Comparison of ENCODE assay signal across 8 cellular contexts in genomic region chr20:45294003-45294368, GRCh38. TPM values are rescaled to one million over a fixed set of nuclear protein-coding genes. Genes with fewer than 3 reads are reported as not detected.
DNase-seq lines count a peak whose midpoint lies in the region; ATAC-seq and TF ChIP-seq lines count a peak whose summit lies in the region.

No MANE protein-coding gene starts in this region.

- H3K9me3 Mint-ChIP-seq in T-helper 2 cell treated with Interferon-gamma antibody and Interleukin-4, amounts not matched to agents 5 μg/mL and 100 μg/mL, for 36 hours = no peaks in the 10 kb centered on the region
- no peaks in the 10 kb centered on the region for H3K9me3 Mint-ChIP-seq in stimulated activated effector memory CD8-positive, alpha-beta T cell treated with anti-CD3 and anti-CD28 coated beads, Interleukin-12 subunit alpha, Interleukin-12 subunit beta, amount 100 ng/mL, for 72 hours

- DNase-seq in T-helper 2 cell treated with Interferon-gamma antibody and Interleukin-4, amounts not matched to agents 5 μg/mL and 100 μg/mL, for 36 hours (ENCODE audit: low spot score) = no peak
- DNase-seq in T-helper 2 cell = no peak
- DNase-seq in T-helper 17 cell = no peak
- DNase-seq in fibroblast of the aortic adventitia (ENCODE audit: low read depth) = no peak
- no peak for DNase-seq in stimulated activated effector memory CD8-positive, alpha-beta T cell treated with anti-CD3 and anti-CD28 coated beads, Interleukin-12 subunit alpha, Interleukin-12 subunit beta, amount 100 ng/mL, for 72 hours (ENCODE audit: low spot score in 2 of 2)
- DNase-seq in NCI-H510A (lab: John Stamatoyannopoulos, UW) = no peak

- TF ChIP-seq CTCF in fibroblast of the aortic adventitia (IDR thresholded peaks at IDR 0.05; ENCODE audit: insufficient read depth, low read length) = no peak

- H3K4me3 ChIP-seq in fibroblast of the aortic adventitia (ENCODE audit: low read depth, low read length) = peak overlapping the region; percentile 66

- ATAC-seq in T-helper 17 cell (no peak), HG02642 (IDR thresholded peaks at IDR 0.05; ENCODE audit: poor library complexity, unreplicated experiment) (no peak), HG02678 (IDR thresholded peaks at IDR 0.05; ENCODE audit: unreplicated experiment) (no peak)
- ATAC-seq in stimulated activated effector memory CD8-positive, alpha-beta T cell treated with anti-CD3 and anti-CD28 coated beads, Interleukin-12 subunit alpha, Interleukin-12 subunit beta, amount 100 ng/mL, for 72 hours = peak; percentile 2

- H3K9me3 ChIP-seq in T-helper 17 cell (ENCODE audit: control insufficient read depth, low read length, poor library complexity, severe bottlenecking) = no peaks in the 10 kb centered on the region

- H3K4me3 Mint-ChIP-seq in T-helper 2 cell treated with Interferon-gamma antibody and Interleukin-4, amounts not matched to agents 5 μg/mL and 100 μg/mL, for 36 hours = peak overlapping the region; percentile 59
- peak overlapping the region; percentile 79 for H3K4me3 Mint-ChIP-seq in T-helper 17 cell
- peak overlapping the region; percentile 72 for H3K4me3 Mint-ChIP-seq in stimulated activated effector memory CD8-positive, alpha-beta T cell treated with anti-CD3 and anti-CD28 coated beads, Interleukin-12 subunit alpha, Interleukin-12 subunit beta, amount 100 ng/mL, for 72 hours

- peaks cover 34% of the 10 kb centered on the region for H3K27me3 Mint-ChIP-seq in T-helper 2 cell treated with Interferon-gamma antibody and Interleukin-4, amounts not matched to agents 5 μg/mL and 100 μg/mL, for 36 hours (ENCODE audit: low read depth)
- peaks cover 45% of the 10 kb centered on the region for H3K27me3 Mint-ChIP-seq in T-helper 17 cell

- H3K27ac Mint-ChIP-seq in T-helper 2 cell treated with Interferon-gamma antibody and Interleukin-4, amounts not matched to agents 5 μg/mL and 100 μg/mL, for 36 hours = no peak overlapping the region
- H3K27ac Mint-ChIP-seq in T-helper 17 cell = no peak overlapping the region
- peak overlapping the region; percentile 43 for H3K27ac Mint-ChIP-seq in stimulated activated effector memory CD8-positive, alpha-beta T cell treated with anti-CD3 and anti-CD28 coated beads, Interleukin-12 subunit alpha, Interleukin-12 subunit beta, amount 100 ng/mL, for 72 hours

- peaks cover 6% of the 10 kb centered on the region for H3K4me1 Mint-ChIP-seq in T-helper 2 cell treated with Interferon-gamma antibody and Interleukin-4, amounts not matched to agents 5 μg/mL and 100 μg/mL, for 36 hours (ENCODE audit: low read depth)
- H3K4me1 Mint-ChIP-seq in T-helper 17 cell = peaks cover 12% of the 10 kb centered on the region
- H3K4me1 Mint-ChIP-seq in stimulated activated effector memory CD8-positive, alpha-beta T cell treated with anti-CD3 and anti-CD28 coated beads, Interleukin-12 subunit alpha, Interleukin-12 subunit beta, amount 100 ng/mL, for 72 hours = peaks cover 18% of the 10 kb centered on the region

- no peaks in the 10 kb centered on the region for H3K36me3 Mint-ChIP-seq in T-helper 2 cell treated with Interferon-gamma antibody and Interleukin-4, amounts not matched to agents 5 μg/mL and 100 μg/mL, for 36 hours (ENCODE audit: low read depth)
- peaks cover 3% of the 10 kb centered on the region for H3K36me3 Mint-ChIP-seq in T-helper 17 cell (ENCODE audit: low read depth)
- no peaks in the 10 kb centered on the region for H3K36me3 Mint-ChIP-seq in stimulated activated effector memory CD8-positive, alpha-beta T cell treated with anti-CD3 and anti-CD28 coated beads, Interleukin-12 subunit alpha, Interleukin-12 subunit beta, amount 100 ng/mL, for 72 hours

RNA-seq across cellular contexts. Expression of gene RBPJL, which starts 12.7 kb away (rescaled TPM):
- total RNA-seq in T-helper 17 cell (not detected), fibroblast of the aortic adventitia (ENCODE audit: low replicate concordance) (not detected in 2 replicates)

RNA-seq across cellular contexts. Expression of gene MATN4, which starts 14.1 kb away (rescaled TPM):
- total RNA-seq in T-helper 17 cell (not detected), fibroblast of the aortic adventitia (ENCODE audit: low replicate concordance) (not detected in 2 replicates)

RNA-seq across cellular contexts. Expression of gene SLPI, which starts 39.6 kb away (rescaled TPM):
- not detected for total RNA-seq in T-helper 17 cell
- total RNA-seq in fibroblast of the aortic adventitia (ENCODE audit: low replicate concordance) = 0.63 and 12.9 TPM in 2 replicates

RNA-seq across cellular contexts. Expression of gene SDC4, which starts 54.2 kb away (rescaled TPM):
- total RNA-seq in T-helper 17 cell (1 to 10 TPM; 2.7 to 5.3 TPM), fibroblast of the aortic adventitia (ENCODE audit: low replicate concordance) (91.1 and 150 TPM in 2 replicates)
